In the genomic region with DNA sequence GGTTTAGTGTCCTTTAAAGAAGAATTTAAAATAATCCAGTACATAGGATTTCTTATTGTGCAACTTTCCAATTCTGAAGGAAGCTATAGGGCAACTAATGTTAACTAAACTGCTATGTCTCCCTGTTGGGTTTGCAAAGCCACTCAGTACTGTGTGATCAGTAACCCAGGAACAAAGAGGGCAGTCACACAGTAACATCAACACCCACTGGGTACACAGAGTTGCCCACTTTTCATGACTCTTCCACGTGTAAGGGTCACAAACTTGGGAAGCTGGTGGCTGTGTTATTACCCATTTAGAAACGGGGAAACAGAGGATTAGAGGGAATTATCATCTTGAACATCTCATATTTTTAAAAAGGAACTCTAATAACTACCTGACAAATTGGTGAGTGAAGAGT, we compare ENCODE assay signal across 16 cellular contexts.
DNase-seq lines count a peak whose midpoint lies in the region; ATAC-seq, FAIRE-seq and TF ChIP-seq lines count a peak whose summit lies in the region.
"Had no signal": no experiment of that assay in that cellular context is flagged by ENCODE, and none has a peak within 500 bp of the region (broad histone marks: within the 10 kb centered on the region; RNA-seq: fewer than 3 reads in every experiment).

No MANE protein-coding gene starts in this region.

- H3K27me3 Mint-ChIP-seq in activated naive CD4-positive, alpha-beta T cell treated with anti-CD3 and anti-CD28 coated beads, Interleukin-2, amount 50 U/mL, for 24 hours: no peaks in the 10 kb centered on the region
- no peaks in the 10 kb centered on the region for H3K27me3 Mint-ChIP-seq in astrocyte (ENCODE audit: low read depth, unreplicated experiment)
- H3K27me3 Mint-ChIP-seq in stimulated activated naive CD8-positive, alpha-beta T cell treated with anti-CD3 and anti-CD28 coated beads, Interleukin-15, amount 100 ng/mL, for 72 hours: no peaks in the 10 kb centered on the region
- H3K27me3 Mint-ChIP-seq in nephron progenitor cell (ENCODE audit: low read depth, poor library complexity): no peaks in the 10 kb centered on the region

- H3K9me3 ChIP-seq in Loucy (ENCODE audit: insufficient read depth, low read depth, low read length) (no peaks in the 10 kb centered on the region), astrocyte (ENCODE audit: insufficient read depth, low read depth, low read length) (no peaks in the 10 kb centered on the region)
- H3K9me3 ChIP-seq: heart left ventricle had no signal

- H3K4me2 ChIP-seq in Loucy (ENCODE audit: low read depth, low read length, poor library complexity, severe bottlenecking) (peak overlapping the region; percentile 94), astrocyte (ENCODE audit: low read length) (peak overlapping the region; percentile 19)

- peak overlapping the region; percentile 90 for H3K9ac ChIP-seq in Loucy (ENCODE audit: low read depth, low read length, poor library complexity, severe bottlenecking)
- no peak overlapping the region for H3K9ac ChIP-seq in astrocyte (ENCODE audit: low read length)

- no peaks in the 10 kb centered on the region for H3K9me2 ChIP-seq in Loucy (replicated peaks; ENCODE audit: low read depth, low read length)

- peak overlapping the region; percentile 35 for H3K27ac Mint-ChIP-seq in activated naive CD4-positive, alpha-beta T cell treated with anti-CD3 and anti-CD28 coated beads, Interleukin-2, amount 50 U/mL, for 24 hours
- peak overlapping the region; percentile 49 for H3K27ac Mint-ChIP-seq in astrocyte (ENCODE audit: unreplicated experiment)
- H3K27ac Mint-ChIP-seq in stimulated activated naive CD8-positive, alpha-beta T cell treated with anti-CD3 and anti-CD28 coated beads, Interleukin-15, amount 100 ng/mL, for 72 hours: peak overlapping the region; percentile 80
- no peak overlapping the region for H3K27ac Mint-ChIP-seq in nephron progenitor cell

- H3K27me3 ChIP-seq in Loucy (ENCODE audit: insufficient read depth, low read length, poor library complexity, severe bottlenecking) (no peaks in the 10 kb centered on the region), astrocyte (ENCODE audit: insufficient read depth, low read length) (no peaks in the 10 kb centered on the region)
- H3K27me3 ChIP-seq: cardiac muscle cell had no signal

- no peak for DNase-seq in activated naive CD4-positive, alpha-beta T cell treated with Interleukin-2 at 50 U/mL for 16 hours
- DNase-seq in astrocyte (ENCODE audit: low read depth): no peak
- no peak for DNase-seq in stimulated activated naive CD8-positive, alpha-beta T cell treated with anti-CD3 and anti-CD28 coated beads, Interleukin-15, amount 100 ng/mL, for 72 hours
- DNase-seq in nephron progenitor cell: no peak
- DNase-seq in caudate nucleus (lab: John Stamatoyannopoulos, UW): no peak
- DNase-seq: activated gamma-delta T cell treated with Interleukin-2 at 50 U/mL for 16 hours, heart left ventricle, kidney glomerular epithelial cell, NCI-H2081 treated with DMSO at 0.1 percent for 48 hours had no signal

- peak; percentile 100 for FAIRE-seq in astrocyte (lab: Jason Lieb, UNC)
- FAIRE-seq: GM12892, urothelium cell line had no signal

- peaks cover 48% of the 10 kb centered on the region for H3K4me1 Mint-ChIP-seq in activated naive CD4-positive, alpha-beta T cell treated with anti-CD3 and anti-CD28 coated beads, Interleukin-2, amount 50 U/mL, for 24 hours
- peaks cover 51% of the 10 kb centered on the region for H3K4me1 Mint-ChIP-seq in astrocyte (ENCODE audit: low read depth, unreplicated experiment)
- peaks cover 46% of the 10 kb centered on the region for H3K4me1 Mint-ChIP-seq in stimulated activated naive CD8-positive, alpha-beta T cell treated with anti-CD3 and anti-CD28 coated beads, Interleukin-15, amount 100 ng/mL, for 72 hours
- H3K4me1 Mint-ChIP-seq in nephron progenitor cell: peaks cover 29% of the 10 kb centered on the region

- no peaks in the 10 kb centered on the region for H4K20me1 ChIP-seq in Loucy (ENCODE audit: insufficient read depth, low read length, poor library complexity, severe bottlenecking)
- H4K20me1 ChIP-seq in astrocyte (ENCODE audit: insufficient read depth, low read length): peaks cover 12% of the 10 kb centered on the region

- H3K4me3 ChIP-seq in Loucy (ENCODE audit: low read length, poor library complexity, severe bottlenecking) (no peak overlapping the region), astrocyte (ENCODE audit: insufficient read depth, low read depth, low read length) (no peak overlapping the region)
- H3K4me3 ChIP-seq: cardiac muscle cell, heart left ventricle had no signal

- H3K9me3 Mint-ChIP-seq in activated naive CD4-positive, alpha-beta T cell treated with anti-CD3 and anti-CD28 coated beads, Interleukin-2, amount 50 U/mL, for 24 hours: no peaks in the 10 kb centered on the region
- H3K9me3 Mint-ChIP-seq in astrocyte (ENCODE audit: unreplicated experiment) (no peaks in the 10 kb centered on the region), nephron progenitor cell (peaks cover 31% of the 10 kb centered on the region)
- H3K9me3 Mint-ChIP-seq in stimulated activated naive CD8-positive, alpha-beta T cell treated with anti-CD3 and anti-CD28 coated beads, Interleukin-15, amount 100 ng/mL, for 72 hours: no peaks in the 10 kb centered on the region

- H3K4me3 Mint-ChIP-seq in activated naive CD4-positive, alpha-beta T cell treated with anti-CD3 and anti-CD28 coated beads, Interleukin-2, amount 50 U/mL, for 24 hours: peak overlapping the region; percentile 54
- H3K4me3 Mint-ChIP-seq in astrocyte (ENCODE audit: unreplicated experiment) (no peak overlapping the region), nephron progenitor cell (no peak overlapping the region)
- H3K4me3 Mint-ChIP-seq in stimulated activated naive CD8-positive, alpha-beta T cell treated with anti-CD3 and anti-CD28 coated beads, Interleukin-15, amount 100 ng/mL, for 72 hours: peak overlapping the region; percentile 8 to 36

- peaks cover 16% of the 10 kb centered on the region for H3F3A ChIP-seq in Loucy (ENCODE audit: low read depth)

- ATAC-seq in stimulated activated naive CD8-positive, alpha-beta T cell treated with anti-CD3 and anti-CD28 coated beads, Interleukin-15, amount 100 ng/mL, for 72 hours: no peak
- ATAC-seq in HG02642 (IDR thresholded peaks at IDR 0.05; ENCODE audit: poor library complexity, unreplicated experiment): no peak
- ATAC-seq: activated CD4-positive, CD25-positive, alpha-beta regulatory T cell treated with anti-CD3 and anti-CD28 coated beads, Interleukin-2, amount 50 U/mL, for 24 hours; heart left ventricle had no signal

- TF ChIP-seq CTCF in Loucy (conservative IDR thresholded peaks at IDR 0.05; ENCODE audit: low read length) (no peak), astrocyte (IDR thresholded peaks at IDR 0.05; ENCODE audit: insufficient read depth, low read depth, low read length) (no peak), nephron progenitor cell (IDR thresholded peaks at IDR 0.05) (no peak)

- H3K36me3 ChIP-seq in Loucy (ENCODE audit: insufficient read depth, low read length): no peaks in the 10 kb centered on the region
- H3K36me3 ChIP-seq in astrocyte (ENCODE audit: insufficient read depth, low read length): peaks cover 49% of the 10 kb centered on the region
- H3K36me3 ChIP-seq: cardiac muscle cell, heart left ventricle had no signal

- H3K27ac ChIP-seq in astrocyte (ENCODE audit: low read depth, low read length) (peak overlapping the region; percentile 12), caudate nucleus (ENCODE audit: low read depth, low read length) (no peak overlapping the region)
- H3K27ac ChIP-seq: cardiac muscle cell had no signal

- H2AFZ ChIP-seq in Loucy (ENCODE audit: low read length) (no peak overlapping the region), astrocyte (ENCODE audit: low read depth, low read length) (no peak overlapping the region)

- peaks cover 16% of the 10 kb centered on the region for H3K36me3 Mint-ChIP-seq in activated naive CD4-positive, alpha-beta T cell treated with anti-CD3 and anti-CD28 coated beads, Interleukin-2, amount 50 U/mL, for 24 hours
- H3K36me3 Mint-ChIP-seq in astrocyte (ENCODE audit: low read depth, unreplicated experiment) (peaks cover 3% of the 10 kb centered on the region), nephron progenitor cell (ENCODE audit: low read depth) (peaks cover 16% of the 10 kb centered on the region)

- H3K4me1 ChIP-seq in Loucy (ENCODE audit: insufficient read depth, low read length, poor library complexity, severe bottlenecking) (peaks cover 88% of the 10 kb centered on the region), astrocyte (ENCODE audit: insufficient read depth, low read length) (peaks cover 86% of the 10 kb centered on the region)

- peaks cover 81% of the 10 kb centered on the region for H3K79me2 ChIP-seq in Loucy (ENCODE audit: insufficient read depth, low read length)
- H3K79me2 ChIP-seq in astrocyte (ENCODE audit: insufficient read depth, low read length): peaks cover 89% of the 10 kb centered on the region

Comparison
In these comparisons a context has a peak if more than half of its experiments do, and no peak if none do; other contexts are left out.
1. H3K4me3 Mint-ChIP-seq: peak in activated naive CD4-positive, alpha-beta T cell treated with anti-CD3 and anti-CD28 coated beads, Interleukin-2, amount 50 U/mL, for 24 hours (single experiment) and stimulated activated naive CD8-positive, alpha-beta T cell treated with anti-CD3 and anti-CD28 coated beads, Interleukin-15, amount 100 ng/mL, for 72 hours (2 of 2); none in astrocyte (single experiment) and nephron progenitor cell (single experiment).